ENCODE assay signal across 14 cellular contexts in genomic region chr19:923551-924211, GRCh38. TPM values are rescaled to one million over a fixed set of nuclear protein-coding genes. Genes with fewer than 3 reads are reported as not detected.
DNase-seq lines count a peak whose midpoint lies in the region; ATAC-seq and TF ChIP-seq lines count a peak whose summit lies in the region.
"Had no signal": no experiment of that assay in that cellular context is flagged by ENCODE, and none has a peak within 500 bp of the region (broad histone marks: within the 10 kb centered on the region; RNA-seq: fewer than 3 reads in every experiment).

No MANE protein-coding gene starts in this region.

- DNase-seq in CD4-positive, CD25-positive, alpha-beta regulatory T cell, result no peak
- DNase-seq in GM12864 (ENCODE audit: low read depth) (no peak), DMS114 treated with DMSO at 0.1 percent for 48 hours (lab: John Stamatoyannopoulos, UW; ENCODE audit: unreplicated experiment) (no peak), caudate nucleus (lab: John Stamatoyannopoulos, UW) (no peak)
- no peak for DNase-seq in activated CD8-positive, alpha-beta T cell treated with anti-CD3 and anti-CD28 coated beads, Interleukin-2, amount 10 ng/mL, durations not matched to agents 7 days and 5 days
- no peak for DNase-seq in naive thymus-derived CD4-positive, alpha-beta T cell
- DNase-seq: anterior cingulate cortex; effector CD4-positive, alpha-beta T cell; foreskin melanocyte; NCI-H226; thyroid gland had no signal

- H3K27ac Mint-ChIP-seq in CD4-positive, CD25-positive, alpha-beta regulatory T cell, result peak overlapping the region in 1 of 3 donors; percentile 46
- H3K27ac Mint-ChIP-seq in activated CD8-positive, alpha-beta T cell treated with anti-CD3 and anti-CD28 coated beads, Interleukin-2, amount 10 ng/mL, durations not matched to agents 7 days and 5 days, result no peak overlapping the region
- H3K27ac Mint-ChIP-seq in naive thymus-derived CD4-positive, alpha-beta T cell, result no peak overlapping the region

- no peaks in the 10 kb centered on the region for H3K9me3 ChIP-seq in CD4-positive, CD25-positive, alpha-beta regulatory T cell (ENCODE audit: control insufficient read depth in 2 of 2, low read length in 2 of 2)
- no peaks in the 10 kb centered on the region for H3K9me3 ChIP-seq in naive thymus-derived CD4-positive, alpha-beta T cell (ENCODE audit: control insufficient read depth in 2 of 3, low read length in 3 of 3)
- H3K9me3 ChIP-seq: thyroid gland had no signal

- H3K4me3 Mint-ChIP-seq in CD4-positive, CD25-positive, alpha-beta regulatory T cell, result peak overlapping the region; percentile 56 to 94 (median 72)
- peak overlapping the region; percentile 56 for H3K4me3 Mint-ChIP-seq in activated CD8-positive, alpha-beta T cell treated with anti-CD3 and anti-CD28 coated beads, Interleukin-2, amount 10 ng/mL, durations not matched to agents 7 days and 5 days
- peak overlapping the region in 9 of 10 donors; percentile 39 to 84 (median 74) for H3K4me3 Mint-ChIP-seq in naive thymus-derived CD4-positive, alpha-beta T cell

- peaks cover 17% of the 10 kb centered on the region for H3K27me3 Mint-ChIP-seq in CD4-positive, CD25-positive, alpha-beta regulatory T cell
- H3K27me3 Mint-ChIP-seq in activated CD8-positive, alpha-beta T cell treated with anti-CD3 and anti-CD28 coated beads, Interleukin-2, amount 10 ng/mL, durations not matched to agents 7 days and 5 days (ENCODE audit: low read depth), result peaks cover 4% of the 10 kb centered on the region
- H3K27me3 Mint-ChIP-seq in naive thymus-derived CD4-positive, alpha-beta T cell, result peaks cover 0 to 3% (median 0%) of the 10 kb centered on the region in 5 donors

- no peak for TF ChIP-seq CTCF in GM12864 (IDR thresholded peaks at IDR 0.05; ENCODE audit: low read depth, low read length, missing control alignments)

- no peaks in the 10 kb centered on the region for H3K36me3 ChIP-seq in CD4-positive, CD25-positive, alpha-beta regulatory T cell (ENCODE audit: control insufficient read depth, insufficient read depth, low read length)
- peaks cover 0 to 7% (median 0%) of the 10 kb centered on the region in 3 experiments for H3K36me3 ChIP-seq in naive thymus-derived CD4-positive, alpha-beta T cell (ENCODE audit: control insufficient read depth in 2 of 3, insufficient read depth in 3 of 3, low read length in 3 of 3)
- H3K36me3 ChIP-seq: thyroid gland had no signal

- no peak overlapping the region for H3K4me3 ChIP-seq in CD4-positive, CD25-positive, alpha-beta regulatory T cell (ENCODE audit: low read depth, low read length)
- H3K4me3 ChIP-seq in GM12864 (ENCODE audit: low read depth, low read length), result peak overlapping the region; percentile 95
- no peak overlapping the region for H3K4me3 ChIP-seq in naive thymus-derived CD4-positive, alpha-beta T cell (ENCODE audit: low read length)
- H3K4me3 ChIP-seq: thyroid gland had no signal

- H3K27me3 ChIP-seq in CD4-positive, CD25-positive, alpha-beta regulatory T cell (ENCODE audit: control insufficient read depth, insufficient read depth, low read length), result no peaks in the 10 kb centered on the region
- H3K27me3 ChIP-seq in naive thymus-derived CD4-positive, alpha-beta T cell (ENCODE audit: control insufficient read depth in 2 of 2, insufficient read depth in 2 of 2, low read length in 2 of 2), result no peaks in the 10 kb centered on the region

- POLR2A ChIA-PET in activated CD8-positive, alpha-beta T cell treated with anti-CD3 and anti-CD28 coated beads, Interleukin-2, amount 10 ng/mL, durations not matched to agents 7 days and 5 days (lab: Charles Lee), result interaction anchor here (0.9 to 2.0 kb wide), 3 partner anchors 61 to 80 kb away, joined by 3 to 13 read pairs (median 3); partner anchors contain the start of gene WDR18
- POLR2A ChIA-PET in naive thymus-derived CD4-positive, alpha-beta T cell (lab: Charles Lee), result interaction anchor here (0.7 to 3.4 kb wide), 8 partner anchors 8 to 148 kb away, joined by 3 to 28 read pairs (median 4); partner anchors contain the start of gene WDR18

- H3K36me3 Mint-ChIP-seq in CD4-positive, CD25-positive, alpha-beta regulatory T cell, result no peaks in the 10 kb centered on the region
- H3K36me3 Mint-ChIP-seq in activated CD8-positive, alpha-beta T cell treated with anti-CD3 and anti-CD28 coated beads, Interleukin-2, amount 10 ng/mL, durations not matched to agents 7 days and 5 days (ENCODE audit: low read depth), result no peaks in the 10 kb centered on the region
- H3K36me3 Mint-ChIP-seq in naive thymus-derived CD4-positive, alpha-beta T cell, result no peaks in the 10 kb centered on the region

- H3K9me3 Mint-ChIP-seq in CD4-positive, CD25-positive, alpha-beta regulatory T cell, result peaks cover 0 to 3% (median 0%) of the 10 kb centered on the region in 7 donors
- H3K9me3 Mint-ChIP-seq in activated CD8-positive, alpha-beta T cell treated with anti-CD3 and anti-CD28 coated beads, Interleukin-2, amount 10 ng/mL, durations not matched to agents 7 days and 5 days (ENCODE audit: insufficient read depth), result no peaks in the 10 kb centered on the region
- no peaks in the 10 kb centered on the region for H3K9me3 Mint-ChIP-seq in naive thymus-derived CD4-positive, alpha-beta T cell

- no peak overlapping the region for H3K27ac ChIP-seq in CD4-positive, CD25-positive, alpha-beta regulatory T cell (ENCODE audit: insufficient read depth, low read length, poor library complexity, severe bottlenecking)
- H3K27ac ChIP-seq in naive thymus-derived CD4-positive, alpha-beta T cell (ENCODE audit: low read depth, low read length), result no peak overlapping the region
- H3K27ac ChIP-seq in caudate nucleus (ENCODE audit: low read depth, low read length), result no peak overlapping the region
- H3K27ac ChIP-seq: thyroid gland had no signal

- H3K4me1 Mint-ChIP-seq in CD4-positive, CD25-positive, alpha-beta regulatory T cell, result peaks cover 0 to 27% (median 11%) of the 10 kb centered on the region in 4 donors
- peaks cover 24% of the 10 kb centered on the region for H3K4me1 Mint-ChIP-seq in activated CD8-positive, alpha-beta T cell treated with anti-CD3 and anti-CD28 coated beads, Interleukin-2, amount 10 ng/mL, durations not matched to agents 7 days and 5 days (ENCODE audit: low read depth)
- peaks cover 5 to 24% (median 15%) of the 10 kb centered on the region in 7 donors for H3K4me1 Mint-ChIP-seq in naive thymus-derived CD4-positive, alpha-beta T cell

- intact Hi-C loops in naive thymus-derived CD4-positive, alpha-beta T cell (cut with micrococcal nuclease), result loop anchor here (5.0 kb wide), 2 partner anchors 261 to 269 kb away; partner anchors contain the start of gene RNF126 (in 1 of the 2)

- CTCF ChIA-PET in activated CD8-positive, alpha-beta T cell treated with anti-CD3 and anti-CD28 coated beads, Interleukin-2, amount 10 ng/mL, durations not matched to agents 7 days and 5 days (lab: Charles Lee), result interaction anchor here (0.9 to 6.7 kb wide), 7 partner anchors 9 to 81 kb away, joined by 3 to 125 read pairs (median 4); partner anchors contain the start of gene WDR18
- CTCF ChIA-PET in naive thymus-derived CD4-positive, alpha-beta T cell (lab: Charles Lee), result interaction anchor here (0.7 to 6.9 kb wide), 11 partner anchors 9 to 890 kb away, joined by 3 to 106 read pairs (median 5); partner anchors contain the start of genes CFD and WDR18

- no peak for ATAC-seq in CD4-positive, CD25-positive, alpha-beta regulatory T cell (ENCODE audit: low read depth in 2 of 2)
- no peak for ATAC-seq in activated CD8-positive, alpha-beta T cell treated with anti-CD3 and anti-CD28 coated beads, Interleukin-2, amount 10 ng/mL, durations not matched to agents 7 days and 5 days
- ATAC-seq in naive thymus-derived CD4-positive, alpha-beta T cell, result no peak
- ATAC-seq in GM19463 (IDR thresholded peaks at IDR 0.05; ENCODE audit: unreplicated experiment) (no peak), HG03039 (IDR thresholded peaks at IDR 0.05; ENCODE audit: unreplicated experiment) (no peak)

- H3K4me1 ChIP-seq in CD4-positive, CD25-positive, alpha-beta regulatory T cell (ENCODE audit: control insufficient read depth, insufficient read depth, low read length, poor library complexity, severe bottlenecking), result peaks cover 50% of the 10 kb centered on the region
- H3K4me1 ChIP-seq in naive thymus-derived CD4-positive, alpha-beta T cell (ENCODE audit: control insufficient read depth in 2 of 2, insufficient read depth in 2 of 2, low read length in 2 of 2), result peaks cover 7 to 8% of the 10 kb centered on the region in 2 donors

RNA-seq across cellular contexts. Expression of gene ARID3A, which starts 2.2 kb away (rescaled TPM):
- 14.4 TPM for total RNA-seq in CD4-positive, CD25-positive, alpha-beta regulatory T cell
- polyA plus RNA-seq in CD4-positive, CD25-positive, alpha-beta regulatory T cell, result 1 to 10 TPM in 2 of 4 donors, under 1 TPM in 2; 0.63 to 1.4 (median 0.99) TPM
- total RNA-seq in activated CD8-positive, alpha-beta T cell treated with anti-CD3 and anti-CD28 coated beads, Interleukin-2, amount 10 ng/mL, durations not matched to agents 7 days and 5 days, result 10 to 100 TPM; 26.7 to 27.7 TPM
- 10 to 100 TPM in 3 of 5 experiments, 1 to 10 TPM in 2; 7.1 to 33.1 (median 10.2) TPM for total RNA-seq in naive thymus-derived CD4-positive, alpha-beta T cell
- under 1 TPM; 0.57 to 0.95 TPM for polyA plus RNA-seq in naive thymus-derived CD4-positive, alpha-beta T cell

RNA-seq across cellular contexts. Expression of gene KISS1R, which starts 6.5 kb away (rescaled TPM):
- 0.86 TPM for total RNA-seq in CD4-positive, CD25-positive, alpha-beta regulatory T cell
- 1 to 10 TPM in 1 of 4 donors, under 1 TPM in 2, not detected in 1; 0.21 to 1.2 (median 0.48) TPM for polyA plus RNA-seq in CD4-positive, CD25-positive, alpha-beta regulatory T cell
- 1 to 10 TPM in 1 of 2 experiments, under 1 TPM in 1; 0.55 to 1.1 TPM for total RNA-seq in activated CD8-positive, alpha-beta T cell treated with anti-CD3 and anti-CD28 coated beads, Interleukin-2, amount 10 ng/mL, durations not matched to agents 7 days and 5 days
- 1 to 10 TPM; 1.1 to 3.0 (median 1.7) TPM for total RNA-seq in naive thymus-derived CD4-positive, alpha-beta T cell
- under 1 TPM; 0.72 to 0.85 TPM for polyA plus RNA-seq in naive thymus-derived CD4-positive, alpha-beta T cell
- total RNA-seq: thyroid gland had no signal

RNA-seq across cellular contexts. Expression of gene R3HDM4, which starts 10.7 kb away (rescaled TPM):
- 266 TPM for total RNA-seq in CD4-positive, CD25-positive, alpha-beta regulatory T cell
- polyA plus RNA-seq in CD4-positive, CD25-positive, alpha-beta regulatory T cell, result 100 to 1,000 TPM; 249 to 283 (median 267) TPM
- total RNA-seq in activated CD8-positive, alpha-beta T cell treated with anti-CD3 and anti-CD28 coated beads, Interleukin-2, amount 10 ng/mL, durations not matched to agents 7 days and 5 days, result 10 to 100 TPM; 75.9 to 76.7 TPM
- total RNA-seq in naive thymus-derived CD4-positive, alpha-beta T cell, result 100 to 1,000 TPM; 123 to 219 (median 184) TPM
- 100 to 1,000 TPM; 195 to 251 TPM for polyA plus RNA-seq in naive thymus-derived CD4-positive, alpha-beta T cell

RNA-seq across cellular contexts. Expression of gene RNU6-9, which starts 30.4 kb away (rescaled TPM):
- not detected for total RNA-seq in CD4-positive, CD25-positive, alpha-beta regulatory T cell
- polyA plus RNA-seq in CD4-positive, CD25-positive, alpha-beta regulatory T cell, result not detected
- total RNA-seq in activated CD8-positive, alpha-beta T cell treated with anti-CD3 and anti-CD28 coated beads, Interleukin-2, amount 10 ng/mL, durations not matched to agents 7 days and 5 days, result not detected
- not detected for total RNA-seq in naive thymus-derived CD4-positive, alpha-beta T cell
- not detected for polyA plus RNA-seq in naive thymus-derived CD4-positive, alpha-beta T cell
- total RNA-seq: T-helper 1 cell treated with Interleukin-12 subunit alpha and Interleukin-12 subunit beta and Interleukin-4 antibody, amounts not matched to agents 30 ng/mL and 1 ng/mL, for 36 hours; thyroid gland had no signal

RNA-seq across cellular contexts. Expression of gene MED16, which starts 30.7 kb away (rescaled TPM):
- 71.5 TPM for total RNA-seq in CD4-positive, CD25-positive, alpha-beta regulatory T cell
- 10 to 100 TPM; 61.9 to 91.7 (median 81.4) TPM for polyA plus RNA-seq in CD4-positive, CD25-positive, alpha-beta regulatory T cell
- 10 to 100 TPM; 55.9 to 60.4 TPM for total RNA-seq in activated CD8-positive, alpha-beta T cell treated with anti-CD3 and anti-CD28 coated beads, Interleukin-2, amount 10 ng/mL, durations not matched to agents 7 days and 5 days
- 10 to 100 TPM; 47.5 to 78.2 (median 67.6) TPM for total RNA-seq in naive thymus-derived CD4-positive, alpha-beta T cell
- 100 to 1,000 TPM in 1 of 2 donors, 10 to 100 TPM in 1; 65.7 to 142 TPM for polyA plus RNA-seq in naive thymus-derived CD4-positive, alpha-beta T cell
